In the genomic region with DNA sequence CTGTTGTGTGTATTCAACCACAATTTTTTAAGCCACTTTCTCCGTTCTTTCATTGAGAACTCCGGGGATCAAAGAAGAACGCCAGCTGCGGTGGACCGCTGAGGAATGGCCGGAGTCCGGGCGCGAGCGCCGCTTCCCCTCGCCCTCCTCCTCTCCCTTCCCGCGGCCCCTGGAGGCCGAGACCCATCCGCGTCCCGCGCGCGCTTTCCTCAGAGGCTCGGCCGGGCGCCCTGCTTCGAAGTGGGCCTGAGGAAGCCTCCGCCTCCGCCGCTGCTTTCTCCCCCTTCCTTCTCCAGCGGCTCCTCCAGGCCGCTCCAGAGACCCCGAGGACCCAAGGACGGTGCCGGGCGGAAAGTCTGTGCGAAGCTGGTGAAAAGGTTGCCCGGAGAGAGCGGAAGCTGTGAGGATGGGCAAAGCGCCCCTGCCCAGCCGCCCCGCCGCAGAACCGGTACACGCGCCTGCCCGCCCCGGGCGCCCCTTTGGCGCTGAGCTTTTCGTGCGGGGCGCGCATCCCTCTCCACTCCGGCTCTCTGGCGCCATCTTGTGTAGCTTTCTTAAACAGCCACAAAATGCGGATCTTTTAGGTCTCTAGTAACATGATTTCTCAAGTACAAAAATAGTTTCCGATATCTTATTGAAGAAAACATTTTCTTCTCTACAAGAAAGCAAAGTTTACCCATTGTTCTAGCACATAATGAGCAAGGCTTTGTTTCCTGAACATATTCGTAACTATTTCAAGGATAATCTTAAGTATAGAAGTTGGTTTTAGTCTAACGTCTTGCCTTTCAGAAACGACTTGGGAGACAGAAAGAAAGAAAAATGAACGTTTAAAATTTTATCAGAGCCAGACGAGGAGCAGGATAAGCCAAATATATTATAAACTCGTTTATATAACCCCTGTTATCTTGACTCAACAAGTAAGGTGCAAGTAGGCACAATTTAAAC, we compare ENCODE assay signal across 1 cellular context.
TF ChIP-seq lines count a peak whose summit lies in the region.

No MANE protein-coding gene starts in this region.

TF ChIP-seq in GM12878, 131 proteins besides CTCF, POLR2A, EP300 and RAD21 (continued from another document):
- TF ChIP-seq, protein P1, sequence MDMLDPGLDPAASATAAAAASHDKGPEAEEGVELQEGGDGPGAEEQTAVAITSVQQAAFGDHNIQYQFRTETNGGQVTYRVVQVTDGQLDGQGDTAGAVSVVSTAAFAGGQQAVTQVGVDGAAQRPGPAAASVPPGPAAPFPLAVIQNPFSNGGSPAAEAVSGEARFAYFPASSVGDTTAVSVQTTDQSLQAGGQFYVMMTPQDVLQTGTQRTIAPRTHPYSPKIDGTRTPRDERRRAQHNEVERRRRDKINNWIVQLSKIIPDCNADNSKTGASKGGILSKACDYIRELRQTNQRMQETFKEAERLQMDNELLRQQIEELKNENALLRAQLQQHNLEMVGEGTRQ (IDR thresholded peaks at IDR 0.05; ENCODE audit: borderline replicate concordance, low read depth, low read length) = no peak
- TF ChIP-seq, protein P2, sequence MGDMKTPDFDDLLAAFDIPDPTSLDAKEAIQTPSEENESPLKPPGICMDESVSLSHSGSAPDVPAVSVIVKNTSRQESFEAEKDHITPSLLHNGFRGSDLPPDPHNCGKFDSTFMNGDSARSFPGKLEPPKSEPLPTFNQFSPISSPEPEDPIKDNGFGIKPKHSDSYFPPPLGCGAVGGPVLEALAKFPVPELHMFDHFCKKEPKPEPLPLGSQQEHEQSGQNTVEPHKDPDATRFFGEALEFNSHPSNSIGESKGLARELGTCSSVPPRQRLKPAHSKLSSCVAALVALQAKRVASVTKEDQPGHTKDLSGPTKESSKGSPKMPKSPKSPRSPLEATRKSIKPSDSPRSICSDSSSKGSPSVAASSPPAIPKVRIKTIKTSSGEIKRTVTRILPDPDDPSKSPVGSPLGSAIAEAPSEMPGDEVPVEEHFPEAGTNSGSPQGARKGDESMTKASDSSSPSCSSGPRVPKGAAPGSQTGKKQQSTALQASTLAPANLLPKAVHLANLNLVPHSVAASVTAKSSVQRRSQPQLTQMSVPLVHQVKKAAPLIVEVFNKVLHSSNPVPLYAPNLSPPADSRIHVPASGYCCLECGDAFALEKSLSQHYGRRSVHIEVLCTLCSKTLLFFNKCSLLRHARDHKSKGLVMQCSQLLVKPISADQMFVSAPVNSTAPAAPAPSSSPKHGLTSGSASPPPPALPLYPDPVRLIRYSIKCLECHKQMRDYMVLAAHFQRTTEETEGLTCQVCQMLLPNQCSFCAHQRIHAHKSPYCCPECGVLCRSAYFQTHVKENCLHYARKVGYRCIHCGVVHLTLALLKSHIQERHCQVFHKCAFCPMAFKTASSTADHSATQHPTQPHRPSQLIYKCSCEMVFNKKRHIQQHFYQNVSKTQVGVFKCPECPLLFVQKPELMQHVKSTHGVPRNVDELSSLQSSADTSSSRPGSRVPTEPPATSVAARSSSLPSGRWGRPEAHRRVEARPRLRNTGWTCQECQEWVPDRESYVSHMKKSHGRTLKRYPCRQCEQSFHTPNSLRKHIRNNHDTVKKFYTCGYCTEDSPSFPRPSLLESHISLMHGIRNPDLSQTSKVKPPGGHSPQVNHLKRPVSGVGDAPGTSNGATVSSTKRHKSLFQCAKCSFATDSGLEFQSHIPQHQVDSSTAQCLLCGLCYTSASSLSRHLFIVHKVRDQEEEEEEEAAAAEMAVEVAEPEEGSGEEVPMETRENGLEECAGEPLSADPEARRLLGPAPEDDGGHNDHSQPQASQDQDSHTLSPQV (IDR thresholded peaks at IDR 0.05) = no peak
- TF ChIP-seq CHD2 (IDR thresholded peaks at IDR 0.05; ENCODE audit: borderline replicate concordance, low read depth, low read length) = no peak
- TF ChIP-seq STAT1 (conservative IDR thresholded peaks at IDR 0.05) = peak; percentile 84; the same call in 1 of the 2 replicates
- 0 out of 3 replicates have a peak, but pooled peaks have one; percentile 25 for TF ChIP-seq POU2F2 (IDR thresholded peaks at IDR 0.05; ENCODE audit: borderline replicate concordance, low read depth, low read length)
- no peak for TF ChIP-seq ZZZ3 (IDR thresholded peaks at IDR 0.05; ENCODE audit: control insufficient read depth, insufficient read length, low read depth)
- TF ChIP-seq NR2F1 (conservative IDR thresholded peaks at IDR 0.05) = 0 out of 2 replicates have a peak, but pooled peaks have one; percentile 17
- TF ChIP-seq RB1 (IDR thresholded peaks at IDR 0.05; ENCODE audit: borderline replicate concordance) = peak; percentile 72; the same call in 1 of the 2 replicates
- TF ChIP-seq PML (IDR thresholded peaks at IDR 0.05; ENCODE audit: low read length) = no peak
- no peak for TF ChIP-seq DPF2 (IDR thresholded peaks at IDR 0.05)
- peak; percentile 63 for TF ChIP-seq YY1 (IDR thresholded peaks at IDR 0.05; ENCODE audit: low read depth, low read length)
- TF ChIP-seq TCF7 (IDR thresholded peaks at IDR 0.05; ENCODE audit: borderline replicate concordance) = no peak
- TF ChIP-seq, protein P3, sequence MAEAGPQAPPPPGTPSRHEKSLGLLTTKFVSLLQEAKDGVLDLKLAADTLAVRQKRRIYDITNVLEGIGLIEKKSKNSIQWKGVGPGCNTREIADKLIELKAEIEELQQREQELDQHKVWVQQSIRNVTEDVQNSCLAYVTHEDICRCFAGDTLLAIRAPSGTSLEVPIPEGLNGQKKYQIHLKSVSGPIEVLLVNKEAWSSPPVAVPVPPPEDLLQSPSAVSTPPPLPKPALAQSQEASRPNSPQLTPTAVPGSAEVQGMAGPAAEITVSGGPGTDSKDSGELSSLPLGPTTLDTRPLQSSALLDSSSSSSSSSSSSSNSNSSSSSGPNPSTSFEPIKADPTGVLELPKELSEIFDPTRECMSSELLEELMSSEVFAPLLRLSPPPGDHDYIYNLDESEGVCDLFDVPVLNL (IDR thresholded peaks at IDR 0.05; ENCODE audit: low read depth, low read length) = no peak
- no peak for TF ChIP-seq ATF7 (IDR thresholded peaks at IDR 0.05; ENCODE audit: low read depth)
- TF ChIP-seq, protein P4, sequence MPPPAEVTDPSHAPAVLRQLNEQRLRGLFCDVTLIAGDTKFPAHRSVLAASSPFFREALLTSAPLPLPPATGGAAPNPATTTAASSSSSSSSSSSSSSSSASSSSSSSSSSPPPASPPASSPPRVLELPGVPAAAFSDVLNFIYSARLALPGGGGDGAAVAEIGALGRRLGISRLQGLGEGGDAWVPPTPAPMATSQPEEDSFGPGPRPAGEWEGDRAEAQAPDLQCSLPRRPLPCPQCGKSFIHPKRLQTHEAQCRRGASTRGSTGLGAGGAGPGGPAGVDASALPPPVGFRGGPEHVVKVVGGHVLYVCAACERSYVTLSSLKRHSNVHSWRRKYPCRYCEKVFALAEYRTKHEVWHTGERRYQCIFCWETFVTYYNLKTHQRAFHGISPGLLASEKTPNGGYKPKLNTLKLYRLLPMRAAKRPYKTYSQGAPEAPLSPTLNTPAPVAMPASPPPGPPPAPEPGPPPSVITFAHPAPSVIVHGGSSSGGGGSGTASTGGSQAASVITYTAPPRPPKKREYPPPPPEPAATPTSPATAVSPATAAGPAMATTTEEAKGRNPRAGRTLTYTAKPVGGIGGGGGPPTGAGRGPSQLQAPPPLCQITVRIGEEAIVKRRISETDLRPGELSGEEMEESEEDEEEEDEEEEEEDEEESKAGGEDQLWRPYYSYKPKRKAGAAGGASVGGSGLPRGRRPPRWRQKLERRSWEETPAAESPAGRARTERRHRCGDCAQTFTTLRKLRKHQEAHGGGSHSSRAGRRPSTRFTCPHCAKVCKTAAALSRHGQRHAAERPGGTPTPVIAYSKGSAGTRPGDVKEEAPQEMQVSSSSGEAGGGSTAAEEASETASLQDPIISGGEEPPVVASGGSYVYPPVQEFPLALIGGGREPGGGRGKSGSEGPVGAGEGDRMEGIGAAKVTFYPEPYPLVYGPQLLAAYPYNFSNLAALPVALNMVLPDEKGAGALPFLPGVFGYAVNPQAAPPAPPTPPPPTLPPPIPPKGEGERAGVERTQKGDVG (CRISPR knock-in tag; IDR thresholded peaks at IDR 0.05) = no peak
- no peak for TF ChIP-seq KAT2A (conservative IDR thresholded peaks at IDR 0.05; ENCODE audit: control insufficient read depth, low read depth, low read length)
- TF ChIP-seq SPI1 (IDR thresholded peaks at IDR 0.05; ENCODE audit: borderline replicate concordance, insufficient read depth, low read depth, low read length) = no peak
- no peak for TF ChIP-seq HDAC2 (IDR thresholded peaks at IDR 0.05)
- peak; percentile 71 for TF ChIP-seq IKZF1 (conservative IDR thresholded peaks at IDR 0.05)
- no peak for TF ChIP-seq RAD51 (IDR thresholded peaks at IDR 0.05)
- TF ChIP-seq BRCA1 (IDR thresholded peaks at IDR 0.05; ENCODE audit: low read depth, low read length) = no peak
- TF ChIP-seq, protein P5, sequence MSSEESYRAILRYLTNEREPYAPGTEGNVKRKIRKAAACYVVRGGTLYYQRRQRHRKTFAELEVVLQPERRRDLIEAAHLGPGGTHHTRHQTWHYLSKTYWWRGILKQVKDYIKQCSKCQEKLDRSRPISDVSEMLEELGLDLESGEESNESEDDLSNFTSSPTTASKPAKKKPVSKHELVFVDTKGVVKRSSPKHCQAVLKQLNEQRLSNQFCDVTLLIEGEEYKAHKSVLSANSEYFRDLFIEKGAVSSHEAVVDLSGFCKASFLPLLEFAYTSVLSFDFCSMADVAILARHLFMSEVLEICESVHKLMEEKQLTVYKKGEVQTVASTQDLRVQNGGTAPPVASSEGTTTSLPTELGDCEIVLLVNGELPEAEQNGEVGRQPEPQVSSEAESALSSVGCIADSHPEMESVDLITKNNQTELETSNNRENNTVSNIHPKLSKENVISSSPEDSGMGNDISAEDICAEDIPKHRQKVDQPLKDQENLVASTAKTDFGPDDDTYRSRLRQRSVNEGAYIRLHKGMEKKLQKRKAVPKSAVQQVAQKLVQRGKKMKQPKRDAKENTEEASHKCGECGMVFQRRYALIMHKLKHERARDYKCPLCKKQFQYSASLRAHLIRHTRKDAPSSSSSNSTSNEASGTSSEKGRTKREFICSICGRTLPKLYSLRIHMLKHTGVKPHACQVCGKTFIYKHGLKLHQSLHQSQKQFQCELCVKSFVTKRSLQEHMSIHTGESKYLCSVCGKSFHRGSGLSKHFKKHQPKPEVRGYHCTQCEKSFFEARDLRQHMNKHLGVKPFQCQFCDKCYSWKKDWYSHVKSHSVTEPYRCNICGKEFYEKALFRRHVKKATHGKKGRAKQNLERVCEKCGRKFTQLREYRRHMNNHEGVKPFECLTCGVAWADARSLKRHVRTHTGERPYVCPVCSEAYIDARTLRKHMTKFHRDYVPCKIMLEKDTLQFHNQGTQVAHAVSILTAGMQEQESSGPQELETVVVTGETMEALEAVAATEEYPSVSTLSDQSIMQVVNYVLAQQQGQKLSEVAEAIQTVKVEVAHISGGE (CRISPR knock-in tag; IDR thresholded peaks at IDR 0.05) = no peak
